ENCODE assay signal across 8 cellular contexts in genomic region chr3:43161684-43162512, GRCh38. TPM values are rescaled to one million over a fixed set of nuclear protein-coding genes. Genes with fewer than 3 reads are reported as not detected.
DNase-seq lines count a peak whose midpoint lies in the region; ATAC-seq and TF ChIP-seq lines count a peak whose summit lies in the region.

No MANE protein-coding gene starts in this region.

- no peak for ATAC-seq in omental fat pad (ENCODE audit: low FRiP score)
- no peak for ATAC-seq in HG03135 (IDR thresholded peaks at IDR 0.05; ENCODE audit: unreplicated experiment)

- TF ChIP-seq CTCF in 22Rv1 (IDR thresholded peaks at IDR 0.05) (peak; percentile 49), GM12874 (IDR thresholded peaks at IDR 0.05; ENCODE audit: insufficient read depth, low read depth, low read length) (peak; percentile 18; the same call in 1 of the 2 replicates), epithelial cell of proximal tubule (conservative IDR thresholded peaks at IDR 0.05; ENCODE audit: low read depth, low read length) (peak; percentile 63), omental fat pad (IDR thresholded peaks at IDR 0.05) (no peak)

- H3K4me3 ChIP-seq in epithelial cell of proximal tubule (ENCODE audit: low read depth, low read length) = no peak overlapping the region

- DNase-seq in SKM-1 treated with dmso at 0.1 percent for 144 hours (lab: John Stamatoyannopoulos, UW; ENCODE audit: unreplicated experiment) (peak; percentile 26), epithelial cell of proximal tubule (ENCODE audit: low read depth) (no peak), non-pigmented ciliary epithelial cell (ENCODE audit: low read depth) (peak; percentile 22), NCI-H1436 (lab: John Stamatoyannopoulos, UW) (no peak), omental fat pad (ENCODE audit: low spot score) (no peak)

- no peak overlapping the region for H3K27ac ChIP-seq in 22Rv1

RNA-seq across cellular contexts. Expression of gene POMGNT2, which starts 56.0 kb away (rescaled TPM):
- total RNA-seq in epithelial cell of proximal tubule (16.1 and 25.3 TPM in 2 replicates), omental fat pad (10 to 100 TPM; 13.0 to 19.6 (median 15.9) TPM)

Comparison
In these comparisons a context has a peak if more than half of its experiments do, and no peak if none do; other contexts are left out.
1. CTCF ChIP-seq: peak in 22Rv1 (single experiment), GM12874 (single experiment) and epithelial cell of proximal tubule (single experiment); none in omental fat pad (0 of 3).
2. DNase-seq: peak in SKM-1 treated with dmso at 0.1 percent for 144 hours (single experiment) and non-pigmented ciliary epithelial cell (single experiment); none in epithelial cell of proximal tubule (single experiment), NCI-H1436 (single experiment) and omental fat pad (single experiment).